11 cellular contexts compared by ENCODE assay signal in genomic region chr2:72142743-72143440, GRCh38. TPM values are rescaled to one million over a fixed set of nuclear protein-coding genes. Genes with fewer than 3 reads are reported as not detected.
A peak's percentile ranks its signal among the peaks of the same experiment; 100 is the strongest.
DNase-seq lines count a peak whose midpoint lies in the region; ATAC-seq, FAIRE-seq and TF ChIP-seq lines count a peak whose summit lies in the region.
"Had no signal": no experiment of that assay in that cellular context is flagged by ENCODE, and none has a peak within 500 bp of the region (broad histone marks: within the 10 kb centered on the region; RNA-seq: fewer than 3 reads in every experiment).

No MANE protein-coding gene starts in this region.

- 19 to 39% methylated on average over 34 to 45 of the region's 45 CpGs for WGBS in body of pancreas, 2 donors

- H3K9me1 ChIP-seq in keratinocyte (ENCODE audit: control insufficient read depth, extremely low read depth, insufficient read depth, low read length), result no peaks in the 10 kb centered on the region

- H3K9me3 ChIP-seq in body of pancreas (peaks cover 0 to 8% (median 0%) of the 10 kb centered on the region in 3 donors), keratinocyte (ENCODE audit: control insufficient read depth, low read depth, low read length) (no peaks in the 10 kb centered on the region), skeletal muscle tissue (ENCODE audit: control insufficient read depth in 3 of 3, low read length in 3 of 3) (no peaks in the 10 kb centered on the region)

- H3K36me3 ChIP-seq in H7 (replicated peaks; ENCODE audit: control insufficient read depth, insufficient read depth, low read length) (no peaks in the 10 kb centered on the region), body of pancreas (replicated peaks in 1 of 2; ENCODE audit: insufficient read depth in 1 of 2, low read depth in 2 of 2) (no peaks in the 10 kb centered on the region), keratinocyte (ENCODE audit: control insufficient read depth in 2 of 2, extremely low read depth in 1 of 2, insufficient read depth in 2 of 2, low read length in 2 of 2) (no peaks in the 10 kb centered on the region), skeletal muscle tissue (ENCODE audit: control insufficient read depth in 3 of 3, insufficient read depth in 3 of 3, low read length in 3 of 3) (no peaks in the 10 kb centered on the region)

- ATAC-seq in body of pancreas (peak; percentile 35), HG03469 (IDR thresholded peaks at IDR 0.05; ENCODE audit: unreplicated experiment) (no peak), HG03175 (IDR thresholded peaks at IDR 0.05; ENCODE audit: unreplicated experiment) (no peak)
- ATAC-seq: GM12878; stimulated activated naive CD8-positive, alpha-beta T cell treated with anti-CD3 and anti-CD28 coated beads, Interleukin-15, amount 100 ng/mL, for 72 hours had no signal

- peak; percentile 91 for DNase-seq in H7
- DNase-seq in body of pancreas, result peak; percentile 13 to 56 (median 41)
- no peak for DNase-seq in keratinocyte (ENCODE audit: low read depth, low spot score)
- DNase-seq in NCI-H774 (lab: John Stamatoyannopoulos, UW), result no peak
- DNase-seq in NK-92 treated with Interleukin-12 subunit alpha and Interleukin-12 subunit beta, amount 100 ng/mL, for 24 hours (lab: John Stamatoyannopoulos, UW), result no peak
- DNase-seq: activated naive CD8-positive, alpha-beta T cell treated with anti-CD3 and anti-CD28 coated beads for 36 hours; stimulated activated naive CD8-positive, alpha-beta T cell treated with anti-CD3 and anti-CD28 coated beads, Interleukin-15, amount 100 ng/mL, for 72 hours had no signal

- H3K4me1 ChIP-seq in body of pancreas (peaks cover 53% of the 10 kb centered on the region), keratinocyte (ENCODE audit: control insufficient read depth, extremely low read depth, insufficient read depth, low read length) (peaks cover 28% of the 10 kb centered on the region), skeletal muscle tissue (ENCODE audit: control insufficient read depth in 3 of 3, insufficient read depth in 3 of 3, low read length in 3 of 3) (peaks cover 63 to 70% (median 63%) of the 10 kb centered on the region in 3 donors)

- TF ChIP-seq POLR2A in body of pancreas (IDR thresholded peaks at IDR 0.05), result no peak

- no peak for TF ChIP-seq CTCF in body of pancreas (IDR thresholded peaks at IDR 0.05)
- TF ChIP-seq CTCF in keratinocyte (optimal IDR thresholded peaks at IDR 0.05 in 1 of 3, IDR thresholded peaks at IDR 0.05 in 1 of 3, conservative IDR thresholded peaks at IDR 0.05 in 1 of 3; ENCODE audit: extremely low read depth in 1 of 3, insufficient read depth in 2 of 3, low read length in 3 of 3), result no peak

- H3K27ac ChIP-seq in body of pancreas (no peak overlapping the region), keratinocyte (ENCODE audit: control insufficient read depth, insufficient read depth, low read length) (no peak overlapping the region), skeletal muscle tissue (ENCODE audit: low read depth, low read length) (peak overlapping the region; percentile 69)

- peaks cover 76% of the 10 kb centered on the region for H3K27me3 ChIP-seq in H7 (ENCODE audit: control insufficient read depth, insufficient read depth, low read length)
- peaks cover 0 to 37% of the 10 kb centered on the region in 2 donors for H3K27me3 ChIP-seq in body of pancreas
- H3K27me3 ChIP-seq in keratinocyte (ENCODE audit: control insufficient read depth, extremely low read depth, insufficient read depth, low read length), result peaks cover 37% of the 10 kb centered on the region
- H3K27me3 ChIP-seq in skeletal muscle tissue (ENCODE audit: control insufficient read depth in 3 of 3, insufficient read depth in 3 of 3, low read length in 3 of 3), result peaks cover 10 to 34% (median 27%) of the 10 kb centered on the region in 3 donors

- H3K4me3 ChIP-seq in H7 (ENCODE audit: insufficient read depth, low read depth, low read length) (peak overlapping the region; percentile 52), body of pancreas (no peak overlapping the region), keratinocyte (ENCODE audit: control insufficient read depth in 2 of 3, extremely low read depth in 1 of 3, insufficient read depth in 2 of 3, low read depth in 1 of 3, low read length in 3 of 3) (no peak overlapping the region), skeletal muscle tissue (ENCODE audit: low read length in 3 of 3) (peak overlapping the region; percentile 49 to 63 (median 54))
- H3K4me3 ChIP-seq: GM12878 had no signal

- dilution Hi-C loops in keratinocyte (cut with MboI; ENCODE audit: extremely low pct_ligation_motif_present, low sequenced_read_pairs), result no loop called here

- no peak overlapping the region for H3K9ac ChIP-seq in keratinocyte (ENCODE audit: control insufficient read depth, extremely low read depth, insufficient read depth, low read length)
- H3K9ac ChIP-seq in skeletal muscle tissue (ENCODE audit: low read depth in 1 of 3, low read length in 3 of 3), result peak overlapping the region in 2 of 3 donors; percentile 64 to 83

- H4K20me1 ChIP-seq in keratinocyte (ENCODE audit: control insufficient read depth, extremely low read depth, insufficient read depth, low read length), result no peaks in the 10 kb centered on the region

- FAIRE-seq in keratinocyte (lab: Jason Lieb, UNC), result no peak
- FAIRE-seq: GM12878 had no signal

- peak overlapping the region; percentile 48 for H3K4me2 ChIP-seq in keratinocyte (ENCODE audit: control insufficient read depth, extremely low read depth, insufficient read depth, low read depth, low read length)

- H2AFZ ChIP-seq in keratinocyte (ENCODE audit: control insufficient read depth, low read length), result no peak overlapping the region

- no peaks in the 10 kb centered on the region for H3K79me2 ChIP-seq in keratinocyte (ENCODE audit: control insufficient read depth, insufficient read depth, low read length)

- intact Hi-C loops in body of pancreas (cut with DNase I), result no loop called here

RNA-seq across cellular contexts. Expression of gene CYP26B1, which starts 4.8 kb away (rescaled TPM):
- 1.1 and 1.3 TPM in 2 replicates for total RNA-seq in H7 (2014; rRNA removed; shearing (Covaris generic))
- total RNA-seq in body of pancreas (1 to 10 TPM in 1 of 2 donors, under 1 TPM in 1; 0.52 to 4.9 TPM), skeletal muscle tissue (6.8 TPM)
- 0.75 to 1.8 TPM (median 1.2 TPM) in 3 replicates for polyA plus RNA-seq in keratinocyte
- polyA plus RNA-seq in keratinocyte (2011; ENCODE audit: low read depth), result 4.3 TPM
- polyA plus RNA-seq in keratinocyte (2011; cell fraction: cytosol; rRNA removed), result 0.45 and 0.74 TPM in 2 replicates
- polyA plus RNA-seq in keratinocyte (2011; cell fraction: nucleus; rRNA removed), result 5.3 and 5.9 TPM in 2 replicates
- polyA plus RNA-seq in keratinocyte (2012; ENCODE audit: low replicate concordance), result 1.3 and 6.0 TPM in 2 replicates
- 1.1 to 2.4 TPM (median 1.4 TPM) in 3 replicates for polyA minus RNA-seq in keratinocyte
- polyA minus RNA-seq in keratinocyte (2011; cell fraction: cytosol; rRNA and poly(A)+ RNA removed), result 1.2 TPM
- 3.3 and 3.5 TPM in 2 replicates for polyA minus RNA-seq in keratinocyte (2011; cell fraction: nucleus; rRNA and poly(A)+ RNA removed)
- total RNA-seq: activated naive CD8-positive, alpha-beta T cell treated with anti-CD3 and anti-CD28 coated beads for 36 hours; GM12878 had no signal
- polyA plus RNA-seq: GM12878 had no signal

Comparison
In these comparisons a context has a peak if more than half of its experiments do, and no peak if none do; other contexts are left out.
1. DNase-seq: peak in H7 (single experiment) and body of pancreas (4 of 4); none in keratinocyte (single experiment), NCI-H774 (single experiment) and NK-92 treated with Interleukin-12 subunit alpha and Interleukin-12 subunit beta, amount 100 ng/mL, for 24 hours (single experiment).
2. H3K4me3 ChIP-seq: peak in H7 (single experiment) and skeletal muscle tissue (3 of 3); none in body of pancreas (0 of 2) and keratinocyte (0 of 3).